In the genomic region with DNA sequence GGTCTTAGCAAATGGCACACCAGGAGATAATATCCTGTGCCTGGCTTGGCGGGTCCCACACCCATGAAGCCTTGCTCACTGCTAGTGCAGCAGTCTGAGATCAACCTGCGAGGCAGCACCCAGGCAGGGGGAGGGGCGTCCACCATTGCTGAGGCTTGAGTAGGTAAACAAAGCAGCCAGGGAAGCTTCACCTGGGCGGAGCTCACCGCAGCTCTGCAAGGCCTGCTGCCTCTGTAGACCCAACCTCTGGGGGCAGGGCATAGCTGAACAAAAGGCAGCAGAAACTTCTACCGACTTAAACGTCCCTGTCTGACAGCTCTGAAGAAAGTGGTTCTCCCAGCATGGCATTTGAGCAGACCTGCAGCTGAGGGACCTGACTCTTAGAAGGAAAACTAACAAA, we compare ENCODE assay signal across 7 cellular contexts. TPM values are rescaled to one million over a fixed set of nuclear protein-coding genes. Genes with fewer than 3 reads are reported as not detected.
"Had no signal": no experiment of that assay in that cellular context is flagged by ENCODE, and none has a peak within 500 bp of the region (broad histone marks: within the 10 kb centered on the region; RNA-seq: fewer than 3 reads in every experiment).

No MANE protein-coding gene starts in this region.

RNA-seq across cellular contexts. Expression of gene PRR15, which starts 35.1 kb away (rescaled TPM):
- total RNA-seq: myocyte; naive thymus-derived CD4-positive, alpha-beta T cell; natural killer cell treated with Interleukin-12 subunit alpha and Interleukin-12 subunit beta and Interleukin-15 and Interleukin-18, amount 100 ng/mL, for 72 hours; skeletal muscle tissue; vagina had no signal
- polyA plus RNA-seq: immature natural killer cell; naive thymus-derived CD4-positive, alpha-beta T cell; neural cell had no signal
